Comparison of ENCODE assay signal across 8 cellular contexts in genomic region chr5:134370871-134371833, GRCh38. TPM values are rescaled to one million over a fixed set of nuclear protein-coding genes. Genes with fewer than 3 reads are reported as not detected.
DNase-seq lines count a peak whose midpoint lies in the region; ATAC-seq and FAIRE-seq lines count a peak whose summit lies in the region.

TSS of gene UBE2B (plus strand) at chr5:134371569. CDS start at chr5:134371596, 27 bp downstream.

- H3K9ac ChIP-seq in muscle layer of colon (ENCODE audit: low read length), result peak within 1 kb of the TSS; percentile 88

- peak within 1 kb of the TSS; percentile 89 to 98 for H3K4me3 ChIP-seq in muscle layer of colon (ENCODE audit: low read depth in 1 of 2, low read length in 2 of 2)

- H3K27ac ChIP-seq in KOPT-K1 (ENCODE audit: low read depth, low read length, poor library complexity, severe bottlenecking) (peak within 1 kb of the TSS; percentile 83), muscle layer of colon (ENCODE audit: low read depth, low read length) (peak within 1 kb of the TSS; percentile 98)

- peaks cover 16% of the 10 kb centered on the region for H3K36me3 ChIP-seq in KOPT-K1 (ENCODE audit: insufficient read depth, low read length)
- H3K36me3 ChIP-seq in muscle layer of colon (ENCODE audit: insufficient read depth, low read length), result peaks cover 3% of the 10 kb centered on the region

- peak within 1 kb of the TSS; percentile 91 for H3K27ac Mint-ChIP-seq in activated T-cell treated with anti-CD3 and anti-CD28 coated beads, Interleukin-2, amount 50 U/mL, for 72 hours

- FAIRE-seq in RCC 7860 (lab: Jason Lieb, UNC), result peak; percentile 86

- no peaks in the 10 kb centered on the region for H3K27me3 ChIP-seq in muscle layer of colon (ENCODE audit: control insufficient read depth in 1 of 2, insufficient read depth in 2 of 2, low read length in 2 of 2)

- peaks cover 62% of the 10 kb centered on the region for H3K4me1 Mint-ChIP-seq in activated T-cell treated with anti-CD3 and anti-CD28 coated beads, Interleukin-2, amount 50 U/mL, for 72 hours (ENCODE audit: low read depth)

- ATAC-seq in GM21786 (IDR thresholded peaks at IDR 0.05; ENCODE audit: unreplicated experiment) (peak; percentile 69), esophagus mucosa (peak; percentile 95)
- ATAC-seq in activated T-cell treated with anti-CD3 and anti-CD28 coated beads, Interleukin-2, amount 50 U/mL, for 72 hours (replicated peaks in 1 of 2), result peak; percentile 77 to 80

- H3K36me3 Mint-ChIP-seq in activated T-cell treated with anti-CD3 and anti-CD28 coated beads, Interleukin-2, amount 50 U/mL, for 72 hours (ENCODE audit: insufficient read depth in 2 of 2), result peaks cover 8 to 17% of the 10 kb centered on the region in 2 donors

- no peaks in the 10 kb centered on the region for H3K27me3 Mint-ChIP-seq in activated T-cell treated with anti-CD3 and anti-CD28 coated beads, Interleukin-2, amount 50 U/mL, for 72 hours (ENCODE audit: low read depth)

- DNase-seq in DMS79 (lab: John Stamatoyannopoulos, UW) (peak; percentile 94), RCC 7860 (ENCODE audit: low spot score) (peak; percentile 98)
- peak; percentile 95 to 98 for DNase-seq in activated T-cell treated with anti-CD3 and anti-CD28 coated beads, Interleukin-2, amount 50 U/mL, for 72 hours
- DNase-seq in stimulated activated CD8-positive, alpha-beta memory T cell treated with anti-CD3 and anti-CD28 coated beads, Interleukin-7, amount 100 ng/mL, for 24 hours (ENCODE audit: low read depth), result peak; percentile 93

- peaks cover 22% of the 10 kb centered on the region for H3K4me1 ChIP-seq in muscle layer of colon (ENCODE audit: insufficient read depth, low read length)

- H3K9me3 Mint-ChIP-seq in activated T-cell treated with anti-CD3 and anti-CD28 coated beads, Interleukin-2, amount 50 U/mL, for 72 hours, result peaks cover 0 to 2% of the 10 kb centered on the region in 2 donors

- H3K4me3 Mint-ChIP-seq in activated T-cell treated with anti-CD3 and anti-CD28 coated beads, Interleukin-2, amount 50 U/mL, for 72 hours, result peak within 1 kb of the TSS; percentile 97

- H3K9me3 ChIP-seq in KOPT-K1 (ENCODE audit: insufficient read depth, low read length, poor library complexity, severe bottlenecking) (no peaks in the 10 kb centered on the region), muscle layer of colon (ENCODE audit: low read length) (no peaks in the 10 kb centered on the region)

RNA-seq across cellular contexts. Expression of gene UBE2B, which starts in this region (rescaled TPM):
- 100 to 1,000 TPM; 129 to 162 TPM for total RNA-seq in activated T-cell treated with anti-CD3 and anti-CD28 coated beads, Interleukin-2, amount 50 U/mL, for 72 hours
- 56.6 TPM for total RNA-seq in esophagus mucosa

Comparison
In these comparisons a context has a peak if more than half of its experiments do, and no peak if none do; other contexts are left out.
1. Peak in every context shown above with its lines: DNase-seq, ATAC-seq, H3K4me3 ChIP-seq and H3K27ac ChIP-seq.